Comparison of ENCODE assay signal across 22 cellular contexts in the genomic region with DNA sequence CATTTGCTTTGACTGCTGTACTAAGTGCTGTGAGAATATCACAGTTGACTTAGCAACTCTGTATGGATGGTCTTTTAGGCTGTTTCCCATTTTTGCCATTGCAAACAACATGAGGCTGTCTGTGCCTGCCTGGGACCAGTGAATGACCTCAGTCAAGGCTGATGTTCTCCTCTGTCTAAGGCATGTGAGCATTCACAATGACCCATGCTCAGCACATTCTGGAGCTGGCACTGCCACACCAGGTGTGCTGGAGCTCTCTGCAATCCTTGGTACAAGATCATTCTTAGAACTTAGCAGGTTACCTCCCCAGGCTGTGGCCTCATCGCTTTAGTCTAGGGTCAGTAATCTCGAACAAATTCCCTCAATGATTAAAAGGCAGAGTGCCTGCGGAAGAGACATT.
A peak's percentile ranks its signal among the peaks of the same experiment; 100 is the strongest.
DNase-seq lines count a peak whose midpoint lies in the region; TF ChIP-seq lines count a peak whose summit lies in the region.
"Had no signal": no experiment of that assay in that cellular context is flagged by ENCODE, and none has a peak within 500 bp of the region (broad histone marks: within the 10 kb centered on the region; RNA-seq: fewer than 3 reads in every experiment).

No MANE protein-coding gene starts in this region.

- H3K36me3 ChIP-seq in Caco-2 (ENCODE audit: control insufficient read depth, insufficient read depth, low read length) (peaks cover 4% of the 10 kb centered on the region; the same call in 1 of the 2 replicates), Peyer's patch (no peaks in the 10 kb centered on the region), prostate gland (no peaks in the 10 kb centered on the region)
- H3K36me3 ChIP-seq: HAP-1, right atrium auricular region had no signal

- H3K27me3 Mint-ChIP-seq in Caco-2 (ENCODE audit: insufficient read depth, unreplicated experiment) = no peaks in the 10 kb centered on the region
- H3K27me3 Mint-ChIP-seq in activated naive CD4-positive, alpha-beta T cell treated with anti-CD3 and anti-CD28 coated beads for 36 hours (ENCODE audit: low read depth) = no peaks in the 10 kb centered on the region
- peaks cover 37% of the 10 kb centered on the region for H3K27me3 Mint-ChIP-seq in activated naive CD4-positive, alpha-beta T cell treated with anti-CD3 and anti-CD28 coated beads, Interleukin-2, amount 10 ng/mL, durations not matched to agents 7 days and 5 days
- H3K27me3 Mint-ChIP-seq: activated CD8-positive, alpha-beta T cell treated with anti-CD3 and anti-CD28 coated beads for 36 hours; activated naive CD8-positive, alpha-beta T cell; dendritic cell treated with granulocyte-macrophage colony-stimulating factor and Interleukin-4, amounts not matched to agents 40 ng/mL and 50 ng/mL, for 4 days had no signal

- TF ChIP-seq POLR2A in Peyer's patch (IDR thresholded peaks at IDR 0.05) (no peak), prostate gland (IDR thresholded peaks at IDR 0.05) (no peak)

- H3K27ac Mint-ChIP-seq in Caco-2 (ENCODE audit: unreplicated experiment) = peak overlapping the region; percentile 90
- H3K27ac Mint-ChIP-seq in activated naive CD4-positive, alpha-beta T cell treated with anti-CD3 and anti-CD28 coated beads for 36 hours = no peak overlapping the region
- no peak overlapping the region for H3K27ac Mint-ChIP-seq in activated naive CD4-positive, alpha-beta T cell treated with anti-CD3 and anti-CD28 coated beads, Interleukin-2, amount 10 ng/mL, durations not matched to agents 7 days and 5 days
- H3K27ac Mint-ChIP-seq: activated CD8-positive, alpha-beta T cell treated with anti-CD3 and anti-CD28 coated beads for 36 hours; activated naive CD8-positive, alpha-beta T cell; dendritic cell treated with granulocyte-macrophage colony-stimulating factor and Interleukin-4, amounts not matched to agents 40 ng/mL and 50 ng/mL, for 4 days had no signal

- POLR2A ChIA-PET in Caco-2 (lab: Charles Lee) = interaction anchor here (0.6 to 1.6 kb wide), 6 partner anchors 12 to 76 kb away, joined by 3 to 7 read pairs (median 4); no protein-coding TSS in a partner anchor

- H3K9me3 ChIP-seq in Caco-2 (no peaks in the 10 kb centered on the region), Peyer's patch (no peaks in the 10 kb centered on the region), prostate gland (no peaks in the 10 kb centered on the region)
- H3K9me3 ChIP-seq: gastroesophageal sphincter, HAP-1, right atrium auricular region, vagina had no signal

- no peaks in the 10 kb centered on the region for H3K36me3 Mint-ChIP-seq in Caco-2 (ENCODE audit: insufficient read depth, unreplicated experiment)
- no peaks in the 10 kb centered on the region for H3K36me3 Mint-ChIP-seq in activated naive CD4-positive, alpha-beta T cell treated with anti-CD3 and anti-CD28 coated beads for 36 hours (ENCODE audit: low read depth)
- H3K36me3 Mint-ChIP-seq in activated naive CD4-positive, alpha-beta T cell treated with anti-CD3 and anti-CD28 coated beads, Interleukin-2, amount 10 ng/mL, durations not matched to agents 7 days and 5 days = no peaks in the 10 kb centered on the region
- H3K36me3 Mint-ChIP-seq: activated naive CD8-positive, alpha-beta T cell had no signal

- 72% methylated on average over 3 of the region's 3 CpGs for WGBS in prostate gland

- no peaks in the 10 kb centered on the region for H3K9me3 Mint-ChIP-seq in Caco-2 (ENCODE audit: unreplicated experiment)
- H3K9me3 Mint-ChIP-seq in activated naive CD4-positive, alpha-beta T cell treated with anti-CD3 and anti-CD28 coated beads for 36 hours = no peaks in the 10 kb centered on the region
- H3K9me3 Mint-ChIP-seq in activated naive CD4-positive, alpha-beta T cell treated with anti-CD3 and anti-CD28 coated beads, Interleukin-2, amount 10 ng/mL, durations not matched to agents 7 days and 5 days = no peaks in the 10 kb centered on the region
- H3K9me3 Mint-ChIP-seq: activated CD8-positive, alpha-beta T cell treated with anti-CD3 and anti-CD28 coated beads for 36 hours; dendritic cell treated with granulocyte-macrophage colony-stimulating factor and Interleukin-4, amounts not matched to agents 40 ng/mL and 50 ng/mL, for 4 days; neural crest cell had no signal

- H3K4me1 ChIP-seq in Caco-2 (peaks cover 43% of the 10 kb centered on the region), Peyer's patch (peaks cover 0 to 48% (median 4%) of the 10 kb centered on the region in 4 donors), prostate gland (replicated peaks) (peaks cover 7% of the 10 kb centered on the region)
- H3K4me1 ChIP-seq: HAP-1 had no signal

- peak overlapping the region; percentile 62 for H3K4me3 Mint-ChIP-seq in Caco-2 (ENCODE audit: unreplicated experiment)
- H3K4me3 Mint-ChIP-seq in activated naive CD4-positive, alpha-beta T cell treated with anti-CD3 and anti-CD28 coated beads for 36 hours = no peak overlapping the region
- H3K4me3 Mint-ChIP-seq in activated naive CD4-positive, alpha-beta T cell treated with anti-CD3 and anti-CD28 coated beads, Interleukin-2, amount 10 ng/mL, durations not matched to agents 7 days and 5 days = no peak overlapping the region
- H3K4me3 Mint-ChIP-seq: activated CD8-positive, alpha-beta T cell treated with anti-CD3 and anti-CD28 coated beads for 36 hours; activated naive CD8-positive, alpha-beta T cell; dendritic cell treated with granulocyte-macrophage colony-stimulating factor and Interleukin-4, amounts not matched to agents 40 ng/mL and 50 ng/mL, for 4 days; neural crest cell had no signal

- no peaks in the 10 kb centered on the region for H3K27me3 ChIP-seq in Caco-2 (replicated peaks; ENCODE audit: control insufficient read depth, insufficient read depth, low read length)
- no peaks in the 10 kb centered on the region for H3K27me3 ChIP-seq in Peyer's patch
- no peaks in the 10 kb centered on the region for H3K27me3 ChIP-seq in prostate gland (replicated peaks; ENCODE audit: insufficient read depth)
- H3K27me3 ChIP-seq: gastroesophageal sphincter, right atrium auricular region, vagina had no signal

- H3K27ac ChIP-seq in Peyer's patch (peak overlapping the region in 3 of 4 donors; percentile 75 to 93 (median 82)), prostate gland (peak overlapping the region; percentile 20 to 47)
- H3K27ac ChIP-seq: gastroesophageal sphincter, right atrium auricular region, vagina had no signal

- intact Hi-C loops in Caco-2 (cut with micrococcal nuclease; ENCODE audit: unreplicated experiment) (no loop called here), prostate gland (cut with DNase I) (no loop called here)
- intact Hi-C loops in activated naive CD4-positive, alpha-beta T cell treated with anti-CD3 and anti-CD28 coated beads for 36 hours (cut with micrococcal nuclease) = no loop called here

- TF ChIP-seq CTCF in Caco-2 (IDR thresholded peaks at IDR 0.05; ENCODE audit: insufficient read depth in 1 of 2, low read depth in 1 of 2, low read length in 1 of 2, severe bottlenecking in 1 of 2, unreplicated experiment in 1 of 2) (no peak), Peyer's patch (IDR thresholded peaks at IDR 0.05) (no peak), prostate gland (IDR thresholded peaks at IDR 0.05) (no peak)

- H3K4me3 ChIP-seq in Caco-2 (ENCODE audit: low read depth, low read length) (peak overlapping the region; percentile 1; the same call in 1 of the 2 replicates), Peyer's patch (no peak overlapping the region), prostate gland (no peak overlapping the region)
- H3K4me3 ChIP-seq: gastroesophageal sphincter, GM12878, HAP-1, right atrium auricular region, vagina had no signal

- H3K4me1 Mint-ChIP-seq in Caco-2 (ENCODE audit: low read depth, unreplicated experiment) = peaks cover 30% of the 10 kb centered on the region
- H3K4me1 Mint-ChIP-seq in activated naive CD4-positive, alpha-beta T cell treated with anti-CD3 and anti-CD28 coated beads for 36 hours (ENCODE audit: low read depth) = peaks cover 8% of the 10 kb centered on the region
- peaks cover 13% of the 10 kb centered on the region for H3K4me1 Mint-ChIP-seq in activated naive CD4-positive, alpha-beta T cell treated with anti-CD3 and anti-CD28 coated beads, Interleukin-2, amount 10 ng/mL, durations not matched to agents 7 days and 5 days

- peak in 1 of 2 experiments; percentile 25 for DNase-seq in Caco-2
- no peak for DNase-seq in Peyer's patch
- peak; percentile 12 for DNase-seq in kidney tubule cell (ENCODE audit: low spot score)
- DNase-seq in prostate gland (ENCODE audit: low spot score) = no peak
- DNase-seq in activated naive CD4-positive, alpha-beta T cell treated with anti-CD3 and anti-CD28 coated beads for 36 hours = no peak
- DNase-seq in hypothalamus (lab: John Stamatoyannopoulos, UW) = no peak
- no peak for DNase-seq in activated naive CD4-positive, alpha-beta T cell treated with anti-CD3 and anti-CD28 coated beads, Interleukin-2, amount 10 ng/mL, durations not matched to agents 7 days and 5 days
- DNase-seq: activated CD4-positive, CD25-positive, alpha-beta regulatory T cell; activated CD8-positive, alpha-beta T cell treated with anti-CD3 and anti-CD28 coated beads for 36 hours; activated T-cell treated with anti-CD3 and anti-CD28 coated beads, Interleukin-2, amount 50 U/mL, for 48 hours; erythroblast; GDM1; mesenchymal stem cell; NCI-H446 treated with DMSO at 0.1 percent for 48 hours had no signal

- CTCF ChIA-PET in Caco-2 (lab: Charles Lee) = interaction anchor here (0.6 to 2.2 kb wide), 6 partner anchors 12 to 833 kb away, joined by 3 to 12 read pairs (median 5); partner anchors contain the start of gene SH3PXD2A
- CTCF ChIA-PET in activated naive CD4-positive, alpha-beta T cell treated with anti-CD3 and anti-CD28 coated beads for 36 hours (lab: Charles Lee) = interaction anchor here (1.2 kb wide), 1 partner anchor 41 kb away, joined by 3 read pairs; no protein-coding TSS in a partner anchor
- CTCF ChIA-PET in activated naive CD4-positive, alpha-beta T cell treated with anti-CD3 and anti-CD28 coated beads, Interleukin-2, amount 10 ng/mL, durations not matched to agents 7 days and 5 days (lab: Charles Lee) = interaction anchor here (1.3 kb wide), 1 partner anchor 54 kb away, joined by 3 read pairs; no protein-coding TSS in a partner anchor

- no TSS peak for BruUV-seq in Caco-2 (replicated peaks; lab: Mats Ljungman, UMichigan)
